16 cellular contexts compared by ENCODE assay signal in the genomic region with DNA sequence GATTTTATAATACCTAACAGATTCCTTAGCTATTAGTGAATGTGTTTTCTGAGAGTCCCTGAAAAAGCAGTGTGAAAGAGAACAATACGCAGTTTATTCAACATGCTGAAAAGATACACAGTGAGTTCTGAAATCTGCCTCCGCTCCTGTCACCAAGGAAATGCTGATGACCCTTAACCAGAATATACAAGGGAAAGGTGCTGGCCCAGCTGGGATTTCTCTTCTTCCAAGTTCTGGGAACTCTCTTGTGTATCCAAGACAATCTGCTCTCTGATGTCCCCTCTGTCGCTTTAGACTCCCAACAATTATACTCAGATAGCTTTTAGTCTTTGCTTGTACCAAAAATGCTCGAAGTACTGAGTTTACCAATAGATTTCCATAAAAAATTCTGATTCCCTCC.
DNase-seq lines count a peak whose midpoint lies in the region; ATAC-seq and TF ChIP-seq lines count a peak whose summit lies in the region.
"Had no signal": no experiment of that assay in that cellular context is flagged by ENCODE, and none has a peak within 500 bp of the region (broad histone marks: within the 10 kb centered on the region; RNA-seq: fewer than 3 reads in every experiment).

No MANE protein-coding gene starts in this region.

- H3K4me1 ChIP-seq in neural progenitor cell = peaks cover 60% of the 10 kb centered on the region
- H3K4me1 ChIP-seq: BLaER1 treated with 17β-estradiol and CSF1 and Interleukin-3, amounts not matched to agents 10 nM and 100 nM had no signal

- H4K20me1 ChIP-seq in neural progenitor cell (ENCODE audit: low read depth) = no peaks in the 10 kb centered on the region
- H4K20me1 ChIP-seq: BLaER1 treated with 17β-estradiol and CSF1 and Interleukin-3, amounts not matched to agents 10 nM and 100 nM had no signal

- peak overlapping the region; percentile 54 for H2AFZ ChIP-seq in neural progenitor cell (replicated peaks)

- no peak overlapping the region for H3K4me3 ChIP-seq in neural progenitor cell
- H3K4me3 ChIP-seq: BLaER1 treated with 17β-estradiol and CSF1 and Interleukin-3, amounts not matched to agents 10 nM and 100 nM had no signal

- ATAC-seq in HG03097 (IDR thresholded peaks at IDR 0.05; ENCODE audit: low FRiP score, unreplicated experiment) = no peak

- H3K27ac ChIP-seq in caudate nucleus (ENCODE audit: low read depth, low read length) = peak overlapping the region; percentile 8
- no peak overlapping the region for H3K27ac ChIP-seq in neural progenitor cell
- H3K27ac ChIP-seq: 22Rv1; BLaER1 treated with 17β-estradiol and CSF1 and Interleukin-3, amounts not matched to agents 10 nM and 100 nM had no signal

- peak overlapping the region; percentile 22 for H3K4me3 Mint-ChIP-seq in neural progenitor cell
- H3K4me3 Mint-ChIP-seq: CD4-positive, CD25-positive, alpha-beta regulatory T cell; HFFc6 had no signal

- H3K9me3 ChIP-seq in neural progenitor cell (ENCODE audit: low read depth) = no peaks in the 10 kb centered on the region
- H3K9me3 ChIP-seq: BLaER1 treated with 17β-estradiol and CSF1 and Interleukin-3, amounts not matched to agents 10 nM and 100 nM had no signal

- no peaks in the 10 kb centered on the region for H3K79me2 ChIP-seq in neural progenitor cell (ENCODE audit: low read depth)

- peak overlapping the region; percentile 23 for H3K4me2 ChIP-seq in neural progenitor cell
- H3K4me2 ChIP-seq: BLaER1 treated with 17β-estradiol and CSF1 and Interleukin-3, amounts not matched to agents 10 nM and 100 nM had no signal

- H3K27me3 ChIP-seq in neural progenitor cell = no peaks in the 10 kb centered on the region
- H3K27me3 ChIP-seq: BLaER1 treated with 17β-estradiol and CSF1 and Interleukin-3, amounts not matched to agents 10 nM and 100 nM had no signal

- peaks cover 33% of the 10 kb centered on the region for H3F3A ChIP-seq in neural progenitor cell (ENCODE audit: low read depth)

- H3K9me3 Mint-ChIP-seq in neural progenitor cell = peaks cover 2% of the 10 kb centered on the region
- H3K9me3 Mint-ChIP-seq: HFFc6 had no signal

- peak overlapping the region; percentile 99 for H3K27ac Mint-ChIP-seq in neural progenitor cell
- H3K27ac Mint-ChIP-seq: CD4-positive, CD25-positive, alpha-beta regulatory T cell; HFFc6 had no signal

- peak; percentile 45 for DNase-seq in Ammon's horn (ENCODE audit: low spot score)
- peak in 3 of 61 donors; percentile 5 to 39 (median 12) for DNase-seq in caudate nucleus (lab: John Stamatoyannopoulos, UW)
- peak; percentile 51 for DNase-seq in medulla oblongata (ENCODE audit: extremely low spot score)
- DNase-seq in neural progenitor cell (ENCODE audit: low spot score) = no peak
- no peak for DNase-seq in amniotic stem cell (lab: John Stamatoyannopoulos, UW)
- DNase-seq in MV-4-11 (lab: John Stamatoyannopoulos, UW) = no peak
- no peak for DNase-seq in HuH-7 (ENCODE audit: low spot score)
- DNase-seq: AML-193; CD4-positive, CD25-positive, alpha-beta regulatory T cell; DMS53; GF-D8; HCEC 1CT; HFFc6 had no signal

- TF ChIP-seq CTCF in neural progenitor cell (IDR thresholded peaks at IDR 0.05) = no peak

- no peak overlapping the region for H3K9ac ChIP-seq in neural progenitor cell
- H3K9ac ChIP-seq: BLaER1 treated with 17β-estradiol and CSF1 and Interleukin-3, amounts not matched to agents 10 nM and 100 nM had no signal

- H3K36me3 ChIP-seq in neural progenitor cell = no peaks in the 10 kb centered on the region
- H3K36me3 ChIP-seq: BLaER1 treated with 17β-estradiol and CSF1 and Interleukin-3, amounts not matched to agents 10 nM and 100 nM had no signal

- H3K36me3 Mint-ChIP-seq in neural progenitor cell = no peaks in the 10 kb centered on the region
- H3K36me3 Mint-ChIP-seq: CD4-positive, CD25-positive, alpha-beta regulatory T cell had no signal

- peaks cover 2% of the 10 kb centered on the region for H3K27me3 Mint-ChIP-seq in neural progenitor cell (ENCODE audit: insufficient read depth, low read depth)
- H3K27me3 Mint-ChIP-seq: CD4-positive, CD25-positive, alpha-beta regulatory T cell had no signal

- peaks cover 64% of the 10 kb centered on the region for H3K4me1 Mint-ChIP-seq in neural progenitor cell
- H3K4me1 Mint-ChIP-seq: CD4-positive, CD25-positive, alpha-beta regulatory T cell had no signal

Comparison
In these comparisons a context has a peak if more than half of its experiments do, and no peak if none do; other contexts are left out.
1. DNase-seq: peak in Ammon's horn (single experiment) and medulla oblongata (single experiment); none in neural progenitor cell (single experiment), amniotic stem cell (single experiment), MV-4-11 (single experiment) and HuH-7 (single experiment).